Comparison of ENCODE assay signal across 9 cellular contexts in the genomic region with DNA sequence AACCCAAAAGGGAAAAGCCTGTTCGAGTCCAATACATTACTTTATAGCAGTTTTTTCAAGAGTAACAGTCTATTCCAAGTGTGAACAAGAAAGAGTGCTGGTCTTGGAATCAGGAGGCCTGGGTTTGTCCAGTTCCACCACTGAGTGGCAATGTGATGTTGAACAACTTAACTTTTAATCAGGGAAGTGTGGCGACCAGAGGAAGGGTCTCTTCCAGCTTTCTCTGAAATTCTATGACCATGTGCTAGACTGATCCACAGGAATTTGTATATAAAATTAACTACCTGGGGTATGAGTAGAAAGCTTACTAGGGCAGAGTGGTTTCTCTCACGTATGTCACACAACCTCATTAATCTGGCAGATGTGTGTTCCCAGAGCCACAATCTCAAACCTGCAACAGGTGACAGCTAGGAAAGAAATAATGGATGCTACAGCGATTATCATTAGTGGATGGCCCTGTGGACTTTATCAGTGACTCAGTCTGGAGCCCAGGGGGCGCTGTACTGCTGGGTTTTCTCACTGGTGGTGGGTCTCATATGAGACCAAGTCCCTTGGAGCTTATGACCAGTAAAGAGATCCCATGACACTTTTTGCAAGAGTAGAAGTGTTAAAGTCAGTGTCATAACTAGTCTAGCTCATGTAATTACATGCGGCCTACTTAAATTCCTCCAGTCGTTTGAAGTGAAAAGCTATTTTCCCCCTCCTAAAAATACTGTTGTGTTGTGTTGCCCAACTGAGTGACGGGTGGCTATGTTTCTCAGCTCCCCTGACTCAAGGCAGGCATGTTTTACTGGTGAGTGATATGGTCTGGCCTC.
DNase-seq lines count a peak whose midpoint lies in the region; ATAC-seq, FAIRE-seq and TF ChIP-seq lines count a peak whose summit lies in the region.
"Had no signal": no experiment of that assay in that cellular context is flagged by ENCODE, and none has a peak within 500 bp of the region (broad histone marks: within the 10 kb centered on the region; RNA-seq: fewer than 3 reads in every experiment).

No MANE protein-coding gene starts in this region.

- H4K20me1 ChIP-seq in HepG2 (ENCODE audit: insufficient read depth, low read length) = no peaks in the 10 kb centered on the region

- no peak for DNase-seq in CD14-positive monocyte (ENCODE audit: low spot score)
- peak; percentile 52 for DNase-seq in HEK293T (ENCODE audit: extremely low spot score)
- DNase-seq in activated CD4-positive, alpha-beta memory T cell treated with anti-CD3 and anti-CD28 coated beads for 36 hours = peak; percentile 27
- no peak for DNase-seq in HepG2 (ENCODE audit: low spot score)
- no peak for DNase-seq in omental fat pad (ENCODE audit: low spot score)
- no peak for DNase-seq in activated naive CD4-positive, alpha-beta T cell treated with anti-CD3 and anti-CD28 coated beads, Interleukin-2, amount 10 ng/mL, durations not matched to agents 7 days and 5 days
- DNase-seq: activated naive CD4-positive, alpha-beta T cell treated with anti-CD3 and anti-CD28 coated beads, Interleukin-2, amount 50 U/mL, for 16 hours had no signal

- no peak overlapping the region for H3K4me3 ChIP-seq in HepG2 (replicated peaks in 1 of 3; ENCODE audit: insufficient read depth in 1 of 3, low read depth in 2 of 3, low read length in 3 of 3)

- no peak overlapping the region for H3K27ac ChIP-seq in HepG2 (ENCODE audit: extremely low read length, insufficient read depth, low read length)

- TF ChIP-seq CTCF in CD14-positive monocyte (IDR thresholded peaks at IDR 0.05) = peak; percentile 40
- peak; percentile 52 for TF ChIP-seq CTCF in HepG2 (CRISPR knock-in tag; IDR thresholded peaks at IDR 0.05)
- no peak for TF ChIP-seq CTCF in omental fat pad (IDR thresholded peaks at IDR 0.05)

- in situ Hi-C loops in HepG2 (cut with HindIII; ENCODE audit: extremely low pct_ligation_motif_present, low pct_unique_long_range_greater_than_20kb) = no loop called here

- CTCF ChIA-PET in HEK293T (lab: Yijun Ruan, JAX) (interaction anchor here (0.5 to 2.1 kb wide), 15 partner anchors 10 to 313 kb away, joined by 3 to 30 read pairs (median 4); no protein-coding TSS in a partner anchor), HepG2 (lab: Yijun Ruan, JAX; ENCODE audit: low intra/inter-chr PET ratio, low total read pairs) (no interaction called here)
- CTCF ChIA-PET in activated CD4-positive, alpha-beta memory T cell treated with anti-CD3 and anti-CD28 coated beads for 36 hours (lab: Charles Lee) = interaction anchor here (0.6 to 3.8 kb wide), 6 partner anchors 9 to 310 kb away, joined by 3 to 37 read pairs (median 4); no protein-coding TSS in a partner anchor
- CTCF ChIA-PET in activated naive CD4-positive, alpha-beta T cell treated with anti-CD3 and anti-CD28 coated beads, Interleukin-2, amount 10 ng/mL, durations not matched to agents 7 days and 5 days (lab: Charles Lee) = interaction anchor here (0.8 to 3.1 kb wide), 7 partner anchors 12 to 310 kb away, joined by 3 to 17 read pairs (median 7); no protein-coding TSS in a partner anchor

- H3K36me3 Mint-ChIP-seq in CD14-positive monocyte = peaks cover 40 to 48% of the 10 kb centered on the region in 2 donors
- H3K36me3 Mint-ChIP-seq in activated CD4-positive, alpha-beta memory T cell treated with anti-CD3 and anti-CD28 coated beads for 36 hours = peaks cover 32% of the 10 kb centered on the region
- H3K36me3 Mint-ChIP-seq in activated naive CD4-positive, alpha-beta T cell treated with anti-CD3 and anti-CD28 coated beads, Interleukin-2, amount 10 ng/mL, durations not matched to agents 7 days and 5 days = peaks cover 23% of the 10 kb centered on the region

- TF ChIP-seq EP300 in HepG2 (IDR thresholded peaks at IDR 0.05; ENCODE audit: low read depth in 2 of 2, low read length in 2 of 2) = no peak
- TF ChIP-seq EP300 in HepG2 (CRISPR knock-in tag; IDR thresholded peaks at IDR 0.05; ENCODE audit: borderline replicate concordance) = no peak

- H3K4me2 ChIP-seq in HepG2 (ENCODE audit: low read depth, low read length) = no peak overlapping the region

- POLR2A ChIA-PET in HEK293T (lab: Yijun Ruan, JAX) = no interaction called here
- POLR2A ChIA-PET in activated CD4-positive, alpha-beta memory T cell treated with anti-CD3 and anti-CD28 coated beads for 36 hours (lab: Charles Lee) = interaction anchor here (1.1 to 2.9 kb wide), 2 partner anchors 15 to 352 kb away, joined by 4 to 22 read pairs; a partner anchor contains a TSS
- POLR2A ChIA-PET in HepG2 (lab: Yijun Ruan, JAX) = interaction anchor here (0.6 kb wide), 1 partner anchor 146 kb away, joined by 3 read pairs; no protein-coding TSS in a partner anchor

- peaks cover 26% of the 10 kb centered on the region for H3K4me1 ChIP-seq in HepG2 (ENCODE audit: insufficient read depth, low read length)

- no peak overlapping the region for H2AFZ ChIP-seq in HepG2 (ENCODE audit: low read length)

- intact Hi-C loops in CD14-positive monocyte (cut with micrococcal nuclease) (no loop called here), HepG2 (cut with micrococcal nuclease; ENCODE audit: unreplicated experiment) (no loop called here)
- intact Hi-C loops in activated CD4-positive, alpha-beta memory T cell treated with anti-CD3 and anti-CD28 coated beads for 36 hours (cut with micrococcal nuclease) = loop anchor here (1.0 to 5.0 kb wide), 4 partner anchors 269 to 846 kb away; a partner anchor contains a TSS

- no peaks in the 10 kb centered on the region for H3K27me3 Mint-ChIP-seq in CD14-positive monocyte (ENCODE audit: low read depth in 3 of 3)
- peaks cover 6% of the 10 kb centered on the region for H3K27me3 Mint-ChIP-seq in activated CD4-positive, alpha-beta memory T cell treated with anti-CD3 and anti-CD28 coated beads for 36 hours
- no peaks in the 10 kb centered on the region for H3K27me3 Mint-ChIP-seq in activated naive CD4-positive, alpha-beta T cell treated with anti-CD3 and anti-CD28 coated beads, Interleukin-2, amount 10 ng/mL, durations not matched to agents 7 days and 5 days

- peaks cover 30% of the 10 kb centered on the region for H3K4me1 Mint-ChIP-seq in CD14-positive monocyte
- peaks cover 34% of the 10 kb centered on the region for H3K4me1 Mint-ChIP-seq in activated CD4-positive, alpha-beta memory T cell treated with anti-CD3 and anti-CD28 coated beads for 36 hours (ENCODE audit: low read depth)
- peaks cover 24% of the 10 kb centered on the region for H3K4me1 Mint-ChIP-seq in activated naive CD4-positive, alpha-beta T cell treated with anti-CD3 and anti-CD28 coated beads, Interleukin-2, amount 10 ng/mL, durations not matched to agents 7 days and 5 days

- peaks cover 1 to 6% of the 10 kb centered on the region in 2 experiments; a peak in 2 of 5 replicates for H3K36me3 ChIP-seq in HepG2 (replicated peaks in 1 of 2; ENCODE audit: control insufficient read depth in 1 of 2, insufficient read depth in 2 of 2, low read length in 2 of 2)

- H3K9ac ChIP-seq in HepG2 (ENCODE audit: insufficient read depth, low read depth, low read length) = no peak overlapping the region

- no peak for TF ChIP-seq RAD21 in HepG2 (CRISPR knock-in tag; IDR thresholded peaks at IDR 0.05)

- TF ChIP-seq POLR2A in HepG2 (IDR thresholded peaks at IDR 0.05; ENCODE audit: insufficient read depth in 1 of 2, low read depth in 2 of 2, low read length in 2 of 2) = no peak

- no peaks in the 10 kb centered on the region for H3K9me3 ChIP-seq in HepG2 (ENCODE audit: low read length)

- no peaks in the 10 kb centered on the region for H3K79me2 ChIP-seq in HepG2 (ENCODE audit: insufficient read depth, low read length)

- ATAC-seq in HepG2 (peak; percentile 69), HG02840 (IDR thresholded peaks at IDR 0.05; ENCODE audit: low FRiP score, unreplicated experiment) (no peak), HG03571 (IDR thresholded peaks at IDR 0.05; ENCODE audit: unreplicated experiment) (no peak), omental fat pad (ENCODE audit: low FRiP score) (no peak)

- no TSS peak for BruUV-seq in HepG2 (replicated peaks; lab: Mats Ljungman, UMichigan)

- no peaks in the 10 kb centered on the region for H3K27me3 ChIP-seq in HepG2 (ENCODE audit: control insufficient read depth in 1 of 2, insufficient read depth in 2 of 2, low read length in 2 of 2)

- no peak for FAIRE-seq in HepG2 (lab: Jason Lieb, UNC)

- H3K9me3 Mint-ChIP-seq in CD14-positive monocyte = no peaks in the 10 kb centered on the region
- H3K9me3 Mint-ChIP-seq in activated CD4-positive, alpha-beta memory T cell treated with anti-CD3 and anti-CD28 coated beads for 36 hours = no peaks in the 10 kb centered on the region
- H3K9me3 Mint-ChIP-seq in activated naive CD4-positive, alpha-beta T cell treated with anti-CD3 and anti-CD28 coated beads, Interleukin-2, amount 10 ng/mL, durations not matched to agents 7 days and 5 days = no peaks in the 10 kb centered on the region

- WGBS in HepG2 (ENCODE audit: low lambda C conversion rate) = 90% methylated on average over 7 of the region's 8 CpGs

- peak overlapping the region in 6 of 7 donors; percentile 33 to 91 (median 74) for H3K27ac Mint-ChIP-seq in CD14-positive monocyte
- H3K27ac Mint-ChIP-seq in activated CD4-positive, alpha-beta memory T cell treated with anti-CD3 and anti-CD28 coated beads for 36 hours = no peak overlapping the region
- H3K27ac Mint-ChIP-seq in activated naive CD4-positive, alpha-beta T cell treated with anti-CD3 and anti-CD28 coated beads, Interleukin-2, amount 10 ng/mL, durations not matched to agents 7 days and 5 days = no peak overlapping the region

- H3K4me3 Mint-ChIP-seq in CD14-positive monocyte = no peak overlapping the region
- H3K4me3 Mint-ChIP-seq in activated CD4-positive, alpha-beta memory T cell treated with anti-CD3 and anti-CD28 coated beads for 36 hours = no peak overlapping the region
- no peak overlapping the region for H3K4me3 Mint-ChIP-seq in activated naive CD4-positive, alpha-beta T cell treated with anti-CD3 and anti-CD28 coated beads, Interleukin-2, amount 10 ng/mL, durations not matched to agents 7 days and 5 days

TF ChIP-seq in HEK293T, 16 proteins besides CTCF, POLR2A, EP300 and RAD21 (continues in another document):
- TF ChIP-seq ELF4 (IDR thresholded peaks at IDR 0.05) (no peak), LEF1 (IDR thresholded peaks at IDR 0.05; ENCODE audit: borderline replicate concordance) (no peak), NFRKB (IDR thresholded peaks at IDR 0.05) (no peak), L3MBTL2 (conservative IDR thresholded peaks at IDR 0.05) (no peak)

TF ChIP-seq in HepG2, 621 proteins besides CTCF, POLR2A, EP300 and RAD21 (continues in another document):
- TF ChIP-seq ZNF367 (CRISPR knock-in tag; IDR thresholded peaks at IDR 0.05; ENCODE audit: borderline replicate concordance) (no peak), SMC3 (IDR thresholded peaks at IDR 0.05; ENCODE audit: low read length) (0 out of 2 replicates have a peak, but pooled peaks have one; percentile 43), STAG1 (CRISPR knock-in tag; IDR thresholded peaks at IDR 0.05) (peak; percentile 56)
- TF ChIP-seq, protein P1, sequence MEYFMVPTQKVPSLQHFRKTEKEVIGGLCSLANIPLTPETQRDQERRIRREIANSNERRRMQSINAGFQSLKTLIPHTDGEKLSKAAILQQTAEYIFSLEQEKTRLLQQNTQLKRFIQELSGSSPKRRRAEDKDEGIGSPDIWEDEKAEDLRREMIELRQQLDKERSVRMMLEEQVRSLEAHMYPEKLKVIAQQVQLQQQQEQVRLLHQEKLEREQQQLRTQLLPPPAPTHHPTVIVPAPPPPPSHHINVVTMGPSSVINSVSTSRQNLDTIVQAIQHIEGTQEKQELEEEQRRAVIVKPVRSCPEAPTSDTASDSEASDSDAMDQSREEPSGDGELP (IDR thresholded peaks at IDR 0.05; ENCODE audit: borderline replicate concordance, low read depth) = no peak

Comparison
In these comparisons a context has a peak if more than half of its experiments do, and no peak if none do; other contexts are left out.
1. DNase-seq: peak in HEK293T (single experiment) and activated CD4-positive, alpha-beta memory T cell treated with anti-CD3 and anti-CD28 coated beads for 36 hours (single experiment); none in CD14-positive monocyte (single experiment), HepG2 (single experiment), omental fat pad (single experiment) and activated naive CD4-positive, alpha-beta T cell treated with anti-CD3 and anti-CD28 coated beads, Interleukin-2, amount 10 ng/mL, durations not matched to agents 7 days and 5 days (single experiment).
2. H3K27ac Mint-ChIP-seq: peak in CD14-positive monocyte (6 of 7); none in activated CD4-positive, alpha-beta memory T cell treated with anti-CD3 and anti-CD28 coated beads for 36 hours (single experiment) and activated naive CD4-positive, alpha-beta T cell treated with anti-CD3 and anti-CD28 coated beads, Interleukin-2, amount 10 ng/mL, durations not matched to agents 7 days and 5 days (single experiment).
3. CTCF ChIP-seq: peak in CD14-positive monocyte (single experiment) and HepG2 (single experiment); none in omental fat pad (0 of 3).